10 cellular contexts compared by ENCODE assay signal in the genomic region with DNA sequence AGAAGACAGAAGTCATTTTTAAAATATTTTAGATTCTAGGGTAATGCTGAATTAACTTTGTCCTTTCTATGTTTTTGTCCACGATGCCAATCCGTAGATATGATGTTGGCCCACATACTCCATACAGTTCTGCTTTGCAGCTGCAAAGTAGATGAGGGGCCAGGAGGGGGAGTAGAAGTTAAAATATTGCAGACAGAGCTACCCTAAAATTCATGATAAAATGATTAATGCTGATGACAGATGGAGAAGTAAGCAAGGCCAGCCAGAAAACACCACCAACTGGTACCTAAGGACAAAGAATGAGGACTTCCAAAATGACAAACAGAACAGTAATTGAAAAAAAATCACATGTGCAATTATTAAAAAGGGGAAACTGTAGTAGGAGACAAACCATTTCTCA.
DNase-seq lines count a peak whose midpoint lies in the region.
"Had no signal": no experiment of that assay in that cellular context is flagged by ENCODE, and none has a peak within 500 bp of the region (broad histone marks: within the 10 kb centered on the region; RNA-seq: fewer than 3 reads in every experiment).

No MANE protein-coding gene starts in this region.

- DNase-seq in NCI-H2171 treated with DMSO at 0.1 percent for 48 hours (lab: John Stamatoyannopoulos, UW), result peak; percentile 57
- DNase-seq in NCI-H2171 (lab: John Stamatoyannopoulos, UW), result no peak
- peak; percentile 1 for DNase-seq in NCI-H82 treated with DMSO at 0.1 percent for 48 hours (lab: John Stamatoyannopoulos, UW; ENCODE audit: unreplicated experiment)
- peak; percentile 31 to 81 for DNase-seq in cerebellar nuclear complex (lab: John Stamatoyannopoulos, UW)
- DNase-seq in retina, result peak; percentile 16
- no peak for DNase-seq in midbrain (lab: John Stamatoyannopoulos, UW)
- DNase-seq in NCI-H1930 (lab: John Stamatoyannopoulos, UW), result no peak
- no peak for DNase-seq in activated CD4-positive, alpha-beta T cell treated with anti-CD3 and anti-CD28 coated beads, Interleukin-2, amount 50 U/mL, for 4 hours
- DNase-seq: anterior cingulate cortex, testis had no signal

Comparison
In these comparisons a context has a peak if more than half of its experiments do, and no peak if none do; other contexts are left out.
1. DNase-seq: peak in NCI-H2171 treated with DMSO at 0.1 percent for 48 hours (single experiment), NCI-H82 treated with DMSO at 0.1 percent for 48 hours (single experiment), cerebellar nuclear complex (2 of 2) and retina (single experiment); none in NCI-H2171 (single experiment), midbrain (single experiment), NCI-H1930 (0 of 2) and activated CD4-positive, alpha-beta T cell treated with anti-CD3 and anti-CD28 coated beads, Interleukin-2, amount 50 U/mL, for 4 hours (0 of 2).